In the genomic region with DNA sequence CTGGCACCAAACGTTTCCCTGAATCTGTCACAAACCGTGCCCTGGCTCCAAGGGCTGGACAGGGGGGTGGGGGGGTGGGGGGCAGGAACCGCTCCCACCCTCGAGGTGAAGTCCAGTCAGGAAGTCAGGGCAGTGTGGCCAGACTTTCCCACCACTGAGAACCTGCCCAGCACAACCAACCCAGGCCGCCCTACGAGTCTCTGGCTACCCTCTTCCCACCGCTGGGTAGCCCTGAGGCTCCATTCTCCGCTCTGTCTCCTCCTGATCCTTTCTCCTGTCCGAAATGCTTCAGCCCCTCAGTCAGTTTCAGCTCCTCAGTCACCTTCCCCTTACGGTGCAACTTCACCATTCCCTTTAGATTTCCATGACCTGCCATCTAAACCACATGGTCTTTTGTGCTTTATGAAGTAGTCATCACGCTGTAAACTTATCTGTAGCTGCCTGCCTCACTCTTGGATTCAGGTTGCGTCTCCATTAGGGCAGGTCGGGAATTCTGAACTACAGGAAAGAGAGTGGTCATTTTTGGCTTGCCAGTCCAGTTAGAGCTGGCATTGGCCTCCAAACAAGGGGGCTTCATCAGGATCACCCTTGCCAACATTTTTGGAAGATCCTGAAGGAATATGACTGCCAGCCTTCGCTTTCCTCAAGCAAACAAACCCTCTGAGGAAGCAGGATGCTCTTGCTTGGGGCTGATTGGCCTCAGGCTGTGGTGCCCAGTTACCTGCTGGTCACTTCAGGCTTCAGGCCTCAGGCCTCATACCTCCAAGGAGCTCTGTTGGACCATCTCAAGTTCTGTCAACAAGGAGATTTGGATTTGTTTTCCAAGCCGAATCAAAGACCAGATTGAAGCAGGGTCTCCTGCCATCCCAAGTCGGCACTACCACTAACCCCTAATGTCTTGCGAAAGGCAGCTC, we compare ENCODE assay signal across 8 cellular contexts. TPM values are rescaled to one million over a fixed set of nuclear protein-coding genes. Genes with fewer than 3 reads are reported as not detected.
A peak's percentile ranks its signal among the peaks of the same experiment; 100 is the strongest.
DNase-seq lines count a peak whose midpoint lies in the region; ATAC-seq, FAIRE-seq and TF ChIP-seq lines count a peak whose summit lies in the region.

No MANE protein-coding gene starts in this region.

- intact Hi-C loops in A673 (cut with micrococcal nuclease; ENCODE audit: unreplicated experiment): loop anchor here (5.0 kb wide), 1 partner anchor 125 kb away; no protein-coding TSS in a partner anchor

- no peak for TF ChIP-seq CTCF in A673 (conservative IDR thresholded peaks at IDR 0.05; ENCODE audit: low read depth, low read length)
- TF ChIP-seq CTCF in bronchial epithelial cell (IDR thresholded peaks at IDR 0.05; ENCODE audit: insufficient read depth, low read length, severe bottlenecking): no peak

- H3K27ac ChIP-seq in A673 (ENCODE audit: low read depth, low read length, poor library complexity, severe bottlenecking) (peak overlapping the region; percentile 88), HUES6 (ENCODE audit: low read depth, low read length) (peak overlapping the region; percentile 76; the same call in 1 of the 2 replicates)

- no peak for ATAC-seq in HG03521 (IDR thresholded peaks at IDR 0.05; ENCODE audit: unreplicated experiment)

- H3K4me1 ChIP-seq in A673 (ENCODE audit: insufficient read depth, low read length, poor library complexity, severe bottlenecking) (peaks cover 12% of the 10 kb centered on the region), HUES6 (ENCODE audit: control insufficient read depth, insufficient read depth, low read length) (peaks cover 14% of the 10 kb centered on the region), mononuclear cell (ENCODE audit: insufficient read depth, low read length) (peaks cover 44% of the 10 kb centered on the region)

- H3K9me3 ChIP-seq in A673 (ENCODE audit: low read depth, low read length, poor library complexity, severe bottlenecking) (no peaks in the 10 kb centered on the region), HUES6 (ENCODE audit: control insufficient read depth, insufficient read depth, low read depth, low read length) (no peaks in the 10 kb centered on the region), mononuclear cell (ENCODE audit: low read depth, low read length) (no peaks in the 10 kb centered on the region)

- H3K36me3 ChIP-seq in A673 (ENCODE audit: insufficient read depth, low read length, poor library complexity, severe bottlenecking): peaks cover 22% of the 10 kb centered on the region
- H3K36me3 ChIP-seq in HUES6 (ENCODE audit: control insufficient read depth, insufficient read depth, low read length): peaks cover 23% of the 10 kb centered on the region
- H3K36me3 ChIP-seq in bronchial epithelial cell (ENCODE audit: control insufficient read depth, insufficient read depth, low read length): peaks cover 5% of the 10 kb centered on the region

- peak; percentile 13 for FAIRE-seq in bronchial epithelial cell (lab: Jason Lieb, UNC)

- DNase-seq in A673 (ENCODE audit: low spot score) (no peak), bronchial epithelial cell (ENCODE audit: low read depth) (no peak), NCI-H446 (lab: John Stamatoyannopoulos, UW) (no peak)
- no peak for DNase-seq in effector CD4-positive, alpha-beta T cell
- no peak for DNase-seq in stimulated activated CD4-positive, alpha-beta T cell treated with anti-CD3 and anti-CD28 coated beads, Interleukin-4, amount 100 ng/mL, for 24 hours

- CTCF ChIA-PET in A673 (lab: Charles Lee): no interaction called here

- H3K27me3 ChIP-seq in A673 (replicated peaks; ENCODE audit: insufficient read depth, low read depth, low read length, poor library complexity) (no peaks in the 10 kb centered on the region), HUES6 (ENCODE audit: control insufficient read depth, insufficient read depth, low read length) (no peaks in the 10 kb centered on the region), bronchial epithelial cell (ENCODE audit: control insufficient read depth, insufficient read depth, low read length) (no peaks in the 10 kb centered on the region), mononuclear cell (ENCODE audit: insufficient read depth, low read length) (no peaks in the 10 kb centered on the region)

- POLR2A ChIA-PET in A673 (lab: Charles Lee; ENCODE audit: low non-redundant PET): interaction anchor here (0.6 kb wide), 1 partner anchor 480 kb away, joined by 4 read pairs; no protein-coding TSS in a partner anchor

- no TSS peak for BruUV-seq in A673 (replicated peaks; lab: Mats Ljungman, UMichigan)

- H3K4me3 ChIP-seq in A673 (ENCODE audit: low read depth, low read length, poor library complexity, severe bottlenecking): peak overlapping the region; percentile 87
- H3K4me3 ChIP-seq in HUES6 (ENCODE audit: low read depth, low read length): peak overlapping the region; percentile 97
- H3K4me3 ChIP-seq in bronchial epithelial cell (ENCODE audit: low read depth, low read length): peak overlapping the region; percentile 91
- peak overlapping the region; percentile 60 for H3K4me3 ChIP-seq in mononuclear cell (ENCODE audit: low read length)

- H3K9ac ChIP-seq in HUES6 (ENCODE audit: low read length): peak overlapping the region; percentile 92

RNA-seq across cellular contexts. Expression of gene DCAF12, which starts 0.8 kb away (rescaled TPM):
- total RNA-seq in A673 (2021) (37.9 and 39.6 TPM in 2 replicates), bronchial epithelial cell (15.3 and 19.6 TPM in 2 replicates), mononuclear cell (6.6 TPM)

RNA-seq across cellular contexts. Expression of gene UBAP1, which starts 51.6 kb away (rescaled TPM):
- total RNA-seq in A673 (2021): 35.9 and 36.0 TPM in 2 replicates
- 37.6 and 53.1 TPM in 2 replicates for total RNA-seq in bronchial epithelial cell
- 79.0 TPM for total RNA-seq in mononuclear cell
